Comparison of ENCODE assay signal across 13 cellular contexts in the genomic region with DNA sequence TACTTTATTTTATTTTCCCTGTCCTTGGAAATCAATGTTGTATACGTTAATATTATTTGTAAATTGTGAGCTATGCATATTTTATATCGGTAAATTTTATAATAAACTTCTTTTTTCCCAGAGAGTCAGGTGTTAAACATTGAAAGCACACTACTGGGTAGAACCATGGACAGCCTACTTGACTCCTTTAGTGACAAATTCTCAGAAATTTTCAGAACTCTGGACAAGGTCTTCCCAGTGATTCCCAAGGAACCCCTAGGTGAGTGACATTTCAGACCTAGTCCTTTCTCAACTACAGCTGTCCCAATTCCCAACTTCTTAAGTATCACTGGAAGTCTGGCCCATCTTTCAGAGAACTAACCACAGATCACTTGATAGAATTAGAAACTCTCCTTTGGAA.
"Had no signal": no experiment of that assay in that cellular context is flagged by ENCODE, and none has a peak within 500 bp of the region (broad histone marks: within the 10 kb centered on the region; RNA-seq: fewer than 3 reads in every experiment).

No MANE protein-coding gene starts in this region.

- H3K4me1 Mint-ChIP-seq: activated naive CD8-positive, alpha-beta T cell treated with anti-CD3 and anti-CD28 coated beads, Interleukin-2, amount 50 U/mL, for 24 hours; activated T-helper 17 cell treated with anti-CD3 and anti-CD28 coated beads, Interleukin-2, amount 50 U/mL, for 72 hours had no signal

- H3K9me3 ChIP-seq: stomach had no signal

- H3K27ac ChIP-seq: stomach had no signal

- DNase-seq: activated CD4-positive, alpha-beta T cell treated with anti-CD3 and anti-CD28 coated beads, Interleukin-2, amount 50 U/mL, for 48 hours; activated naive CD4-positive, alpha-beta T cell treated with Interleukin-2 at 50 U/mL for 16 hours; activated naive CD8-positive, alpha-beta T cell treated with anti-CD3 and anti-CD28 coated beads, Interleukin-2, amount 50 U/mL, for 24 hours; left ventricle myocardium superior; mesenchymal stem cell; nucleus accumbens; posterior cingulate gyrus; right cardiac atrium; stomach; T-helper 1 cell; T1000 had no signal

- ATAC-seq: activated naive CD8-positive, alpha-beta T cell treated with anti-CD3 and anti-CD28 coated beads, Interleukin-2, amount 50 U/mL, for 24 hours; activated T-helper 17 cell treated with anti-CD3 and anti-CD28 coated beads, Interleukin-2, amount 50 U/mL, for 72 hours; left ventricle myocardium superior; natural killer cell treated with Interleukin-12 subunit alpha and Interleukin-12 subunit beta and Interleukin-15 and Interleukin-18, amount 100 ng/mL, for 72 hours; right cardiac atrium had no signal

- H3K4me1 ChIP-seq: stomach had no signal

- H3K9me3 Mint-ChIP-seq: activated naive CD8-positive, alpha-beta T cell treated with anti-CD3 and anti-CD28 coated beads, Interleukin-2, amount 50 U/mL, for 24 hours; activated T-helper 17 cell treated with anti-CD3 and anti-CD28 coated beads, Interleukin-2, amount 50 U/mL, for 72 hours; natural killer cell treated with Interleukin-12 subunit alpha and Interleukin-12 subunit beta and Interleukin-15 and Interleukin-18, amount 100 ng/mL, for 72 hours had no signal

- H3K4me3 ChIP-seq: stomach had no signal

- H3K4me3 Mint-ChIP-seq: activated naive CD8-positive, alpha-beta T cell treated with anti-CD3 and anti-CD28 coated beads, Interleukin-2, amount 50 U/mL, for 24 hours; activated T-helper 17 cell treated with anti-CD3 and anti-CD28 coated beads, Interleukin-2, amount 50 U/mL, for 72 hours; natural killer cell treated with Interleukin-12 subunit alpha and Interleukin-12 subunit beta and Interleukin-15 and Interleukin-18, amount 100 ng/mL, for 72 hours had no signal

- H3K36me3 ChIP-seq: stomach had no signal

- H3K36me3 Mint-ChIP-seq: natural killer cell treated with Interleukin-12 subunit alpha and Interleukin-12 subunit beta and Interleukin-15 and Interleukin-18, amount 100 ng/mL, for 72 hours had no signal

- H3K27ac Mint-ChIP-seq: activated naive CD8-positive, alpha-beta T cell treated with anti-CD3 and anti-CD28 coated beads, Interleukin-2, amount 50 U/mL, for 24 hours; activated T-helper 17 cell treated with anti-CD3 and anti-CD28 coated beads, Interleukin-2, amount 50 U/mL, for 72 hours; natural killer cell treated with Interleukin-12 subunit alpha and Interleukin-12 subunit beta and Interleukin-15 and Interleukin-18, amount 100 ng/mL, for 72 hours had no signal
